ENCODE assay signal across 2 cellular contexts in the genomic region with DNA sequence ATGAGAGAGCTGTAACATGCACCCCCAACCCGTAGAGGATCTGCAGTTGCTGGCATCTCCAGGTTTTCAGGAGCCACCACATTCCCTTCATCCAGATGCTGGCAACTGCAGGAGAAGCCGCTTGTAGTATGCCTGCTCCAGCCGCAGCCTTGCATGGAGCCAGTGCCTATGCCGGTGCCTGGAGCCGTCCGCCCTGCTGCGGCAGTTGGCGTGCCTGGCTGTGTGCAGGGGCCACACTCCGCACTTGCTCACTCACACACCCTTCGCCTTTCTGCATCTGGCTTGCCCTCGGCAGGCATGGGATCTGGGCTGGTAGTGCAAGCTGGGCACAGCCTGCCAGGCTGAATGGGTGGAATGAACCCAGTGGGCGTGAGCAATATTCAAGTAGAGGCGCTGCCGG.
A peak's percentile ranks its signal among the peaks of the same experiment; 100 is the strongest.
TF ChIP-seq lines count a peak whose summit lies in the region.

No MANE protein-coding gene starts in this region.

TF ChIP-seq in HepG2, 621 proteins besides CTCF, POLR2A, EP300 and RAD21:
- no peak for TF ChIP-seq IRX3 (CRISPR knock-in tag; IDR thresholded peaks at IDR 0.05; ENCODE audit: borderline replicate concordance, low read depth)
- peak; percentile 23; the same call in 1 of the 2 replicates for TF ChIP-seq ZNF768 (CRISPR knock-in tag; IDR thresholded peaks at IDR 0.05)
- no peak for TF ChIP-seq GTF3A (CRISPR knock-in tag; conservative IDR thresholded peaks at IDR 0.05)
- TF ChIP-seq, protein P1, sequence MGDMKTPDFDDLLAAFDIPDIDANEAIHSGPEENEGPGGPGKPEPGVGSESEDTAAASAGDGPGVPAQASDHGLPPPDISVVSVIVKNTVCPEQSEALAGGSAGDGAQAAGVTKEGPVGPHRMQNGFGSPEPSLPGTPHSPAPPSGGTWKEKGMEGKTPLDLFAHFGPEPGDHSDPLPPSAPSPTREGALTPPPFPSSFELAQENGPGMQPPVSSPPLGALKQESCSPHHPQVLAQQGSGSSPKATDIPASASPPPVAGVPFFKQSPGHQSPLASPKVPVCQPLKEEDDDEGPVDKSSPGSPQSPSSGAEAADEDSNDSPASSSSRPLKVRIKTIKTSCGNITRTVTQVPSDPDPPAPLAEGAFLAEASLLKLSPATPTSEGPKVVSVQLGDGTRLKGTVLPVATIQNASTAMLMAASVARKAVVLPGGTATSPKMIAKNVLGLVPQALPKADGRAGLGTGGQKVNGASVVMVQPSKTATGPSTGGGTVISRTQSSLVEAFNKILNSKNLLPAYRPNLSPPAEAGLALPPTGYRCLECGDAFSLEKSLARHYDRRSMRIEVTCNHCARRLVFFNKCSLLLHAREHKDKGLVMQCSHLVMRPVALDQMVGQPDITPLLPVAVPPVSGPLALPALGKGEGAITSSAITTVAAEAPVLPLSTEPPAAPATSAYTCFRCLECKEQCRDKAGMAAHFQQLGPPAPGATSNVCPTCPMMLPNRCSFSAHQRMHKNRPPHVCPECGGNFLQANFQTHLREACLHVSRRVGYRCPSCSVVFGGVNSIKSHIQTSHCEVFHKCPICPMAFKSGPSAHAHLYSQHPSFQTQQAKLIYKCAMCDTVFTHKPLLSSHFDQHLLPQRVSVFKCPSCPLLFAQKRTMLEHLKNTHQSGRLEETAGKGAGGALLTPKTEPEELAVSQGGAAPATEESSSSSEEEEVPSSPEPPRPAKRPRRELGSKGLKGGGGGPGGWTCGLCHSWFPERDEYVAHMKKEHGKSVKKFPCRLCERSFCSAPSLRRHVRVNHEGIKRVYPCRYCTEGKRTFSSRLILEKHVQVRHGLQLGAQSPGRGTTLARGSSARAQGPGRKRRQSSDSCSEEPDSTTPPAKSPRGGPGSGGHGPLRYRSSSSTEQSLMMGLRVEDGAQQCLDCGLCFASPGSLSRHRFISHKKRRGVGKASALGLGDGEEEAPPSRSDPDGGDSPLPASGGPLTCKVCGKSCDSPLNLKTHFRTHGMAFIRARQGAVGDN (CRISPR knock-in tag; IDR thresholded peaks at IDR 0.05) = 0 out of 2 replicates have a peak, but pooled peaks have one; percentile 11

TF ChIP-seq in IMR-90, 13 proteins besides CTCF, POLR2A, EP300 and RAD21:
- no peak for TF ChIP-seq NFE2L2 (IDR thresholded peaks at IDR 0.05; ENCODE audit: low read depth, low read length)
- no peak for TF ChIP-seq MAFK (IDR thresholded peaks at IDR 0.05; ENCODE audit: low read depth, low read length)
- no peak for TF ChIP-seq CHD1 (IDR thresholded peaks at IDR 0.05; ENCODE audit: low read depth, low read length)
- no peak for TF ChIP-seq CEBPB (IDR thresholded peaks at IDR 0.05; ENCODE audit: low read depth, low read length)
- no peak for TF ChIP-seq RCOR1 (IDR thresholded peaks at IDR 0.05; ENCODE audit: insufficient replicate concordance, low read length)
- TF ChIP-seq SMC3 (IDR thresholded peaks at IDR 0.05; ENCODE audit: low read depth, low read length) = no peak
- TF ChIP-seq, protein P2, sequence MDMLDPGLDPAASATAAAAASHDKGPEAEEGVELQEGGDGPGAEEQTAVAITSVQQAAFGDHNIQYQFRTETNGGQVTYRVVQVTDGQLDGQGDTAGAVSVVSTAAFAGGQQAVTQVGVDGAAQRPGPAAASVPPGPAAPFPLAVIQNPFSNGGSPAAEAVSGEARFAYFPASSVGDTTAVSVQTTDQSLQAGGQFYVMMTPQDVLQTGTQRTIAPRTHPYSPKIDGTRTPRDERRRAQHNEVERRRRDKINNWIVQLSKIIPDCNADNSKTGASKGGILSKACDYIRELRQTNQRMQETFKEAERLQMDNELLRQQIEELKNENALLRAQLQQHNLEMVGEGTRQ (IDR thresholded peaks at IDR 0.05; ENCODE audit: low read depth, low read length) = no peak
- TF ChIP-seq MXI1 (IDR thresholded peaks at IDR 0.05; ENCODE audit: borderline replicate concordance, low read depth, low read length) = no peak
- TF ChIP-seq, protein P3, sequence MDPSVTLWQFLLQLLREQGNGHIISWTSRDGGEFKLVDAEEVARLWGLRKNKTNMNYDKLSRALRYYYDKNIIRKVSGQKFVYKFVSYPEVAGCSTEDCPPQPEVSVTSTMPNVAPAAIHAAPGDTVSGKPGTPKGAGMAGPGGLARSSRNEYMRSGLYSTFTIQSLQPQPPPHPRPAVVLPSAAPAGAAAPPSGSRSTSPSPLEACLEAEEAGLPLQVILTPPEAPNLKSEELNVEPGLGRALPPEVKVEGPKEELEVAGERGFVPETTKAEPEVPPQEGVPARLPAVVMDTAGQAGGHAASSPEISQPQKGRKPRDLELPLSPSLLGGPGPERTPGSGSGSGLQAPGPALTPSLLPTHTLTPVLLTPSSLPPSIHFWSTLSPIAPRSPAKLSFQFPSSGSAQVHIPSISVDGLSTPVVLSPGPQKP (IDR thresholded peaks at IDR 0.05; ENCODE audit: borderline replicate concordance, low read depth, low read length) = no peak
- no peak for TF ChIP-seq RFX5 (IDR thresholded peaks at IDR 0.05; ENCODE audit: low read depth, low read length)
- no peak for TF ChIP-seq BHLHE40 (IDR thresholded peaks at IDR 0.05; ENCODE audit: low read depth, low read length)
- no peak for TF ChIP-seq FOS (IDR thresholded peaks at IDR 0.05; ENCODE audit: low read depth, low read length)
- no peak for TF ChIP-seq MAZ (IDR thresholded peaks at IDR 0.05; ENCODE audit: borderline replicate concordance, low read depth, low read length)
